Comparison of ENCODE assay signal across 9 cellular contexts in genomic region chr16:81634380-81635121, GRCh38.
DNase-seq lines count a peak whose midpoint lies in the region; TF ChIP-seq lines count a peak whose summit lies in the region.
"Had no signal": no experiment of that assay in that cellular context is flagged by ENCODE, and none has a peak within 500 bp of the region (broad histone marks: within the 10 kb centered on the region; RNA-seq: fewer than 3 reads in every experiment).

No MANE protein-coding gene starts in this region.

- H3K23ac ChIP-seq in H9 (ENCODE audit: insufficient read length, low read depth, low read length), result no peak overlapping the region

- no peak overlapping the region for H4K8ac ChIP-seq in H9 (replicated peaks; ENCODE audit: insufficient read length, low read depth, low read length)

- no peak overlapping the region for H2BK5ac ChIP-seq in H9 (ENCODE audit: insufficient read length, low read length)

- no peak overlapping the region for H3K27ac ChIP-seq in H9 (ENCODE audit: insufficient read length, low read depth, low read length)
- no peak overlapping the region for H3K27ac ChIP-seq in hepatocyte

- H3K9me3 Mint-ChIP-seq in H9 (no peaks in the 10 kb centered on the region), nephron (no peaks in the 10 kb centered on the region)

- H3K27ac Mint-ChIP-seq in H9 (peak overlapping the region in 2 of 3 experiments; percentile 40 to 70; a peak in 3 of 7 replicates), nephron (peak overlapping the region; percentile 88 to 93 (median 89))

- H3K36me3 ChIP-seq in hepatocyte (replicated peaks; ENCODE audit: insufficient read depth, low read depth), result no peaks in the 10 kb centered on the region

- H3K79me2 ChIP-seq in H9 (ENCODE audit: insufficient read depth, low read length) (no peaks in the 10 kb centered on the region; the same call in 1 of the 2 replicates), hepatocyte (peaks cover 43% of the 10 kb centered on the region)

- no peak overlapping the region for H3T11ph ChIP-seq in H9 (ENCODE audit: low read length)

- H3K14ac ChIP-seq in H9 (ENCODE audit: insufficient read depth, low read length), result no peak overlapping the region; the same call in 1 of the 2 replicates

- no peak overlapping the region for H2BK20ac ChIP-seq in H9 (ENCODE audit: low read depth, low read length, poor library complexity, severe bottlenecking)

- H2BK12ac ChIP-seq in H9 (ENCODE audit: insufficient read length, low read depth, low read length), result no peak overlapping the region

- H3K9ac ChIP-seq in H9 (ENCODE audit: extremely low read depth, insufficient read length, low read length), result no peak overlapping the region

- H3K4ac ChIP-seq in H9 (ENCODE audit: low read depth, low read length), result no peak overlapping the region

- no peak overlapping the region for H3K56ac ChIP-seq in H9 (ENCODE audit: insufficient read length, low read depth, low read length)

- H2BK120ac ChIP-seq in H9 (ENCODE audit: low read depth, low read length, poor library complexity, severe bottlenecking), result no peak overlapping the region

- no peaks in the 10 kb centered on the region for H3K79me1 ChIP-seq in H9 (ENCODE audit: insufficient read depth, low read depth, low read length, poor library complexity, severe bottlenecking)

- H2BK15ac ChIP-seq in H9 (ENCODE audit: low read depth, low read length), result no peak overlapping the region

- H2AK5ac ChIP-seq in H9 (ENCODE audit: insufficient read length, low read length), result no peak overlapping the region

- no peaks in the 10 kb centered on the region for H3K27me3 ChIP-seq in H9 (ENCODE audit: insufficient read depth, low read length)
- H3K27me3 ChIP-seq in hepatocyte, result no peaks in the 10 kb centered on the region

- H2AFZ ChIP-seq in H9 (ENCODE audit: low read length) (no peak overlapping the region), hepatocyte (no peak overlapping the region)

- no peak overlapping the region for H4K91ac ChIP-seq in H9 (ENCODE audit: insufficient read length, low read depth, low read length)

- no peak overlapping the region for H4K5ac ChIP-seq in H9 (ENCODE audit: insufficient read length, low read depth, low read length)

- no peaks in the 10 kb centered on the region for H3K9me2 ChIP-seq in hepatocyte (replicated peaks; ENCODE audit: insufficient read depth)

- H3K4me3 ChIP-seq in hepatocyte, result no peak overlapping the region

- no peaks in the 10 kb centered on the region for H3K23me2 ChIP-seq in H9 (ENCODE audit: insufficient read length, low read depth, low read length, poor library complexity, severe bottlenecking)

- peak overlapping the region; percentile 15 for H3K18ac ChIP-seq in H9 (ENCODE audit: insufficient read length, low read depth, low read length)

- DNase-seq in H9 (no peak), NCI-H526 (lab: John Stamatoyannopoulos, UW) (peak; percentile 31 to 64), dermis blood vessel endothelial cell (peak; percentile 78), ureter (ENCODE audit: low spot score) (no peak), AG08395 (ENCODE audit: low spot score) (no peak), hepatocyte (ENCODE audit: low spot score) (no peak)
- DNase-seq: NCI-H1105 treated with DMSO at 0.1 percent for 48 hours, SW 1271 had no signal

- H4K20me1 ChIP-seq in H9 (ENCODE audit: control insufficient read depth, insufficient read depth, insufficient read length) (no peaks in the 10 kb centered on the region), hepatocyte (ENCODE audit: insufficient read depth, poor library complexity, severe bottlenecking) (peaks cover 11% of the 10 kb centered on the region)

- H3K4me3 Mint-ChIP-seq in H9 (no peak overlapping the region), nephron (peak overlapping the region; percentile 35 to 73 (median 48))

- WGBS in H9 (ENCODE audit: extremely low coverage, insufficient read length, low lambda C conversion rate), result no CpG with 5 or more reads among the region's 13 CpGs
- WGBS in hepatocyte (ENCODE audit: low lambda C conversion rate, missing lambda C conversion rate), result 61% methylated on average over 13 of the region's 13 CpGs

- TF ChIP-seq CTCF in H9 (conservative IDR thresholded peaks at IDR 0.05) (no peak), nephron (IDR thresholded peaks at IDR 0.05; ENCODE audit: unreplicated experiment in 3 of 3) (no peak), hepatocyte (IDR thresholded peaks at IDR 0.05; ENCODE audit: poor library complexity) (no peak)

- H3K9me3 ChIP-seq in H9 (ENCODE audit: control insufficient read depth, low read depth, low read length), result no peaks in the 10 kb centered on the region
- no peaks in the 10 kb centered on the region for H3K9me3 ChIP-seq in hepatocyte (ENCODE audit: low read depth)

- H3K36me3 Mint-ChIP-seq in H9 (ENCODE audit: insufficient read depth in 1 of 3, low read depth in 3 of 3), result 0 out of 7 replicates have a peak, but pooled peaks cover 0 to 3% (median 0%) of the 10 kb centered on the region in 3 experiments
- H3K36me3 Mint-ChIP-seq in nephron (ENCODE audit: low read depth), result no peaks in the 10 kb centered on the region

- H3K4me1 ChIP-seq in H9 (ENCODE audit: insufficient read depth, low read length) (peaks cover 4% of the 10 kb centered on the region; the same call in 1 of the 2 replicates), hepatocyte (ENCODE audit: insufficient read depth) (peaks cover 20% of the 10 kb centered on the region)

- peaks cover 66 to 91% of the 10 kb centered on the region in 2 experiments for H3K4me1 Mint-ChIP-seq in H9
- H3K4me1 Mint-ChIP-seq in nephron, result peaks cover 83% of the 10 kb centered on the region

- H3K4me2 ChIP-seq in H9 (ENCODE audit: insufficient read depth, insufficient read length, low read length) (no peak overlapping the region), hepatocyte (no peak overlapping the region)

- H3K27me3 Mint-ChIP-seq in H9 (ENCODE audit: low read depth) (no peaks in the 10 kb centered on the region), nephron (ENCODE audit: low read depth) (no peaks in the 10 kb centered on the region)

Comparison
In these comparisons a context has a peak if more than half of its experiments do, and no peak if none do; other contexts are left out.
1. DNase-seq: peak in NCI-H526 (2 of 2) and dermis blood vessel endothelial cell (single experiment); none in H9 (single experiment), ureter (single experiment), AG08395 (single experiment) and hepatocyte (single experiment).
2. H3K4me3 Mint-ChIP-seq: peak in nephron (3 of 3); none in H9 (0 of 2).